29 cellular contexts compared by ENCODE assay signal in genomic region chr1:219381396-219381795, GRCh38.
"Had no signal": no experiment of that assay in that cellular context is flagged by ENCODE, and none has a peak within 500 bp of the region (broad histone marks: within the 10 kb centered on the region; RNA-seq: fewer than 3 reads in every experiment).

No MANE protein-coding gene starts in this region.

- H3K4me1 ChIP-seq: left lung, lower lobe of right lung, pancreas, prostate gland, stomach, testis, thyroid gland, transverse colon, upper lobe of left lung, vagina had no signal

- H3K27me3 Mint-ChIP-seq: naive thymus-derived CD4-positive, alpha-beta T cell; natural killer cell treated with Interleukin-12 subunit alpha and Interleukin-12 subunit beta and Interleukin-15 and Interleukin-18, amount 100 ng/mL, for 72 hours; stimulated activated naive B cell treated with anti-CD40 and anti-IgM and Interleukin-4, amounts not matched to agents 10 μg/mL and 1 μg/mL and 100 μg/mL, for 72 hours had no signal

- H3K9me3 ChIP-seq: left lung, lower lobe of right lung, mucosa of descending colon, pancreas, prostate gland, stomach, testis, thyroid gland, transverse colon, upper lobe of left lung, vagina had no signal

- H3K36me3 Mint-ChIP-seq: immature natural killer cell; naive thymus-derived CD4-positive, alpha-beta T cell; natural killer cell treated with Interleukin-12 subunit alpha and Interleukin-12 subunit beta and Interleukin-15 and Interleukin-18, amount 100 ng/mL, for 72 hours; stimulated activated naive B cell treated with anti-CD40 and anti-IgM and Interleukin-4, amounts not matched to agents 10 μg/mL and 1 μg/mL and 100 μg/mL, for 72 hours had no signal

- H3K27ac Mint-ChIP-seq: immature natural killer cell; naive thymus-derived CD4-positive, alpha-beta T cell; natural killer cell treated with Interleukin-12 subunit alpha and Interleukin-12 subunit beta and Interleukin-15 and Interleukin-18, amount 100 ng/mL, for 72 hours; stimulated activated naive B cell treated with anti-CD40 and anti-IgM and Interleukin-4, amounts not matched to agents 10 μg/mL and 1 μg/mL and 100 μg/mL, for 72 hours had no signal

- H3K4me3 ChIP-seq: left lung, lower lobe of right lung, mucosa of descending colon, pancreas, prostate gland, smooth muscle cell, stomach, testis, thyroid gland, transverse colon, upper lobe of left lung, vagina had no signal

- H3K4me1 Mint-ChIP-seq: immature natural killer cell; naive thymus-derived CD4-positive, alpha-beta T cell had no signal

- H3K4me3 Mint-ChIP-seq: immature natural killer cell; naive thymus-derived CD4-positive, alpha-beta T cell; natural killer cell treated with Interleukin-12 subunit alpha and Interleukin-12 subunit beta and Interleukin-15 and Interleukin-18, amount 100 ng/mL, for 72 hours; neural crest cell; stimulated activated naive B cell treated with anti-CD40 and anti-IgM and Interleukin-4, amounts not matched to agents 10 μg/mL and 1 μg/mL and 100 μg/mL, for 72 hours had no signal

- H3K27ac ChIP-seq: left lung, lower lobe of right lung, pancreas, prostate gland, stomach, testis, thyroid gland, transverse colon, upper lobe of left lung, vagina had no signal

- DNase-seq: hypothalamus; immature natural killer cell; kidney; left colon; left lung; lower lobe of right lung; mammary epithelial cell; midbrain; mucosa of descending colon; naive thymus-derived CD4-positive, alpha-beta T cell; nucleus accumbens; pancreas; posterior cingulate gyrus; retina; right cardiac atrium; stimulated activated CD4-positive, alpha-beta T cell treated with anti-CD3 and anti-CD28 coated beads, Interleukin-1b, Interleukin-23, amount 100 ng/mL, for 48 hours; stimulated activated CD4-positive, alpha-beta T cell treated with anti-CD3 and anti-CD28 coated beads, Interleukin-2, amount 100 ng/mL, for 48 hours; stimulated activated naive B cell treated with anti-CD40 and anti-IgM and Interleukin-4, amounts not matched to agents 10 μg/mL and 1 μg/mL and 100 μg/mL, for 72 hours; stimulated activated naive CD8-positive, alpha-beta T cell treated with anti-CD3 and anti-CD28 coated beads, Interleukin-15, Interleukin-2, amounts not matched to agents 100 U/mL and 50 U/mL, for 24 hours; stomach; testis; thyroid gland; transverse colon; upper lobe of left lung had no signal

- H3K27me3 ChIP-seq: left lung, pancreas, stomach, testis, thyroid gland, transverse colon, upper lobe of left lung, vagina had no signal

- H3K36me3 ChIP-seq: left lung, lower lobe of right lung, pancreas, prostate gland, stomach, thyroid gland, transverse colon, upper lobe of left lung, vagina had no signal

- H3K4me2 ChIP-seq: smooth muscle cell had no signal
